ENCODE assay signal across 8 cellular contexts in genomic region chr3:146161725-146162047, GRCh38. TPM values are rescaled to one million over a fixed set of nuclear protein-coding genes. Genes with fewer than 3 reads are reported as not detected.
DNase-seq lines count a peak whose midpoint lies in the region; ATAC-seq and TF ChIP-seq lines count a peak whose summit lies in the region.

No MANE protein-coding gene starts in this region.

- no peak overlapping the region for H3K27ac Mint-ChIP-seq in CD8-positive, alpha-beta T cell

- no peaks in the 10 kb centered on the region for H3K4me1 ChIP-seq in CD8-positive, alpha-beta T cell (ENCODE audit: insufficient read depth, low read length)

- ATAC-seq in CD8-positive, alpha-beta T cell: no peak

- intact Hi-C loops in CD8-positive, alpha-beta T cell (cut with DNase I, micrococcal nuclease): no loop called here
- intact Hi-C loops in dorsolateral prefrontal cortex (cut with DNase I): no loop called here

- no peaks in the 10 kb centered on the region for H3K9me3 Mint-ChIP-seq in CD8-positive, alpha-beta T cell

- no peaks in the 10 kb centered on the region for H3K36me3 ChIP-seq in CD8-positive, alpha-beta T cell (ENCODE audit: insufficient read depth, low read length)

- H3K36me3 Mint-ChIP-seq in CD8-positive, alpha-beta T cell: no peaks in the 10 kb centered on the region

- H3K4me3 Mint-ChIP-seq in CD8-positive, alpha-beta T cell: peak overlapping the region; percentile 7

- TF ChIP-seq CTCF in CD8-positive, alpha-beta T cell (IDR thresholded peaks at IDR 0.05): no peak
- TF ChIP-seq CTCF in dorsolateral prefrontal cortex (IDR thresholded peaks at IDR 0.05 in 54 of 56, conservative IDR thresholded peaks at IDR 0.05 in 2 of 56; ENCODE audit: low read depth in 1 of 56, partially characterized antibody in 56 of 56): no peak

- no peaks in the 10 kb centered on the region for H3K9me3 ChIP-seq in CD8-positive, alpha-beta T cell (ENCODE audit: low read length)

- H3K27me3 Mint-ChIP-seq in CD8-positive, alpha-beta T cell (ENCODE audit: low read depth): peaks cover 34% of the 10 kb centered on the region

- H3K27ac ChIP-seq in CD8-positive, alpha-beta T cell (ENCODE audit: low read depth, low read length): no peak overlapping the region
- peak overlapping the region in 57 of 59 donors; percentile 49 to 96 (median 87) for H3K27ac ChIP-seq in dorsolateral prefrontal cortex

- POLR2A ChIA-PET in CD8-positive, alpha-beta T cell (lab: Charles Lee): no interaction called here

- H3K27me3 ChIP-seq in CD8-positive, alpha-beta T cell (ENCODE audit: insufficient read depth, low read length): peaks cover 9% of the 10 kb centered on the region
- H3K27me3 ChIP-seq in dorsolateral prefrontal cortex: no peaks in the 10 kb centered on the region

- peaks cover 12% of the 10 kb centered on the region for H3K4me1 Mint-ChIP-seq in CD8-positive, alpha-beta T cell (ENCODE audit: low read depth)

- no peak overlapping the region for H3K4me3 ChIP-seq in CD8-positive, alpha-beta T cell (ENCODE audit: low read depth, low read length)
- peak overlapping the region; percentile 53 to 91 (median 77) for H3K4me3 ChIP-seq in dorsolateral prefrontal cortex

- DNase-seq in CD8-positive, alpha-beta T cell: no peak
- DNase-seq in NCI-H1105 (lab: John Stamatoyannopoulos, UW): peak; percentile 27
- peak in 5 of 10 donors; percentile 28 to 47 (median 41) for DNase-seq in dorsolateral prefrontal cortex
- peak; percentile 17 for DNase-seq in mucosa of gallbladder (ENCODE audit: low spot score)
- no peak for DNase-seq in foreskin melanocyte
- DNase-seq in GF-D8 (lab: John Stamatoyannopoulos, UW): no peak
- no peak for DNase-seq in activated CD4-positive, alpha-beta T cell treated with anti-CD3 and anti-CD28 coated beads for 4 hours
- no peak for DNase-seq in AML-193 (lab: John Stamatoyannopoulos, UW)

- CTCF ChIA-PET in CD8-positive, alpha-beta T cell (lab: Charles Lee): no interaction called here

RNA-seq across cellular contexts. Expression of gene PLOD2, which starts 0.7 kb away (rescaled TPM):
- not detected for total RNA-seq in CD8-positive, alpha-beta T cell
- total RNA-seq in dorsolateral prefrontal cortex (10 to 100 TPM; 18.4 to 75.5 (median 31.6) TPM), mucosa of gallbladder (72.8 TPM)

Comparison
In these comparisons a context has a peak if more than half of its experiments do, and no peak if none do; other contexts are left out.
1. DNase-seq: peak in NCI-H1105 (single experiment) and mucosa of gallbladder (single experiment); none in CD8-positive, alpha-beta T cell (0 of 7), foreskin melanocyte (single experiment), GF-D8 (single experiment), activated CD4-positive, alpha-beta T cell treated with anti-CD3 and anti-CD28 coated beads for 4 hours (0 of 2) and AML-193 (0 of 2).
2. RNA of gene PLOD2, which starts 0.7 kb away (total RNA-seq): 72.8 TPM in mucosa of gallbladder (single experiment) and 18.4 to 75.5 TPM in dorsolateral prefrontal cortex; not detected in CD8-positive, alpha-beta T cell; every median in the first group is over 10 times any median in the second.